30 cellular contexts compared by ENCODE assay signal in the genomic region with DNA sequence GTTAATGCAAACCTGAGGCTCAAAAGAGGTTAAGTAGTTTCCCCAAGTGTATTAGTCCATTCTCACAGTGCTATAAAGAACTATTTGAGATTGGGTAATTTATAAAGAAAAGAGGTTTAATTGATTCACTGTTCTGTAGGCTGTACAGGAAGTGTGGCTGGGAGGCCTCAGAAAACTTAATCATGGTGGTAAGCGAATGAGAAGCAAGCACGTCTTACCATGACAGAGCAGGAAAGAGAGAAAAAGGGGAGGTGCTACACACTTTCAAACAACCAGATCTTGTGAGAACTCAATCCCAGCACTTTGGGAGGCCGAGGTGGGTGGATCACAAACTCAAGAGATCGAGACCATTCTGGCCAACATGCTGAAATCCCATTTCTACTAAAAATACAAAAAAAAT. TPM values are rescaled to one million over a fixed set of nuclear protein-coding genes. Genes with fewer than 3 reads are reported as not detected.
"Had no signal": no experiment of that assay in that cellular context is flagged by ENCODE, and none has a peak within 500 bp of the region (broad histone marks: within the 10 kb centered on the region; RNA-seq: fewer than 3 reads in every experiment).

No MANE protein-coding gene starts in this region.

- H3K4me1 ChIP-seq: neural progenitor cell, parathyroid adenoma, right lobe of liver, sigmoid colon, stomach, thyroid gland, upper lobe of right lung, uterus had no signal

- H3K27me3 ChIP-seq: neural progenitor cell, ovary, right lobe of liver, stomach, thyroid gland, tibial nerve, upper lobe of right lung, uterus had no signal

- ATAC-seq: natural killer cell; right cardiac atrium; right lobe of liver; stimulated activated effector memory CD8-positive, alpha-beta T cell treated with anti-CD3 and anti-CD28 coated beads, Interleukin-12 subunit alpha, Interleukin-12 subunit beta, amount 100 ng/mL, for 72 hours; stimulated activated naive B cell treated with anti-CD40 and anti-IgM and Interleukin-4, amounts not matched to agents 10 μg/mL and 1 μg/mL and 100 μg/mL, for 72 hours; upper lobe of right lung had no signal

- H3K9me3 ChIP-seq: ovary, psoas muscle, right lobe of liver, sigmoid colon, stomach, thoracic aorta, thyroid gland, tibial nerve, upper lobe of right lung, uterus had no signal

- H3K36me3 Mint-ChIP-seq: natural killer cell; neural progenitor cell; stimulated activated effector memory CD8-positive, alpha-beta T cell treated with anti-CD3 and anti-CD28 coated beads, Interleukin-12 subunit alpha, Interleukin-12 subunit beta, amount 100 ng/mL, for 72 hours; stimulated activated naive B cell treated with anti-CD40 and anti-IgM and Interleukin-4, amounts not matched to agents 10 μg/mL and 1 μg/mL and 100 μg/mL, for 72 hours; type B pancreatic cell had no signal

- DNase-seq: natural killer cell; occipital lobe; ovary; posterior cingulate gyrus; psoas muscle; right cardiac atrium; right lobe of liver; sigmoid colon; small intestine; stimulated activated CD4-positive, alpha-beta T cell treated with anti-CD3 and anti-CD28 coated beads, Interleukin-15, amount 100 ng/mL, for 24 hours; stimulated activated CD4-positive, alpha-beta T cell treated with anti-CD3 and anti-CD28 coated beads, Interleukin-2, amount 100 ng/mL, for 24 hours; stimulated activated CD4-positive, alpha-beta T cell treated with anti-CD3 and anti-CD28 coated beads, Interleukin-2, amount 100 ng/mL, for 48 hours; stimulated activated CD4-positive, alpha-beta T cell treated with anti-CD3 and anti-CD28 coated beads, Interleukin-4, amount 100 ng/mL, for 24 hours; stimulated activated naive B cell treated with anti-CD40 and anti-IgM and Interleukin-4, amounts not matched to agents 10 μg/mL and 1 μg/mL and 100 μg/mL, for 72 hours; stimulated activated naive CD4-positive, alpha-beta T cell treated with Interleukin-2 at 50 U/mL for 16 hours; stomach; thyroid gland; upper lobe of right lung; uterus had no signal

- H3K36me3 ChIP-seq: neural progenitor cell, ovary, right lobe of liver, sigmoid colon, stomach, thoracic aorta, thyroid gland, tibial nerve, upper lobe of right lung, uterus had no signal

- H3K9me3 Mint-ChIP-seq: natural killer cell; nephron; stimulated activated effector memory CD8-positive, alpha-beta T cell treated with anti-CD3 and anti-CD28 coated beads, Interleukin-12 subunit alpha, Interleukin-12 subunit beta, amount 100 ng/mL, for 72 hours; stimulated activated naive CD8-positive, alpha-beta T cell treated with anti-CD3 and anti-CD28 coated beads, Interleukin-15, Interleukin-2, amounts not matched to agents 100 ng/mL and 50 ng/mL, for 24 hours; type B pancreatic cell had no signal

- H3K79me2 ChIP-seq: parathyroid adenoma had no signal

- H3K27ac Mint-ChIP-seq: natural killer cell; nephron; neural progenitor cell; progenitor cell of endocrine pancreas; stimulated activated effector memory CD8-positive, alpha-beta T cell treated with anti-CD3 and anti-CD28 coated beads, Interleukin-12 subunit alpha, Interleukin-12 subunit beta, amount 100 ng/mL, for 72 hours; stimulated activated naive B cell treated with anti-CD40 and anti-IgM and Interleukin-4, amounts not matched to agents 10 μg/mL and 1 μg/mL and 100 μg/mL, for 72 hours; stimulated activated naive CD8-positive, alpha-beta T cell treated with anti-CD3 and anti-CD28 coated beads, Interleukin-15, Interleukin-2, amounts not matched to agents 100 ng/mL and 50 ng/mL, for 24 hours; type B pancreatic cell had no signal

- H3K4me3 ChIP-seq: neural progenitor cell, ovary, psoas muscle, right lobe of liver, sigmoid colon, stomach, thoracic aorta, thyroid gland, tibial nerve, upper lobe of right lung, uterus had no signal

- H3K4me1 Mint-ChIP-seq: natural killer cell had no signal

- H3K27ac ChIP-seq: neural progenitor cell, ovary, parathyroid adenoma, right lobe of liver, sigmoid colon, stomach, thoracic aorta, thyroid gland, upper lobe of right lung, uterus had no signal

- H3K4me3 Mint-ChIP-seq: natural killer cell; nephron; neural progenitor cell; stimulated activated effector memory CD8-positive, alpha-beta T cell treated with anti-CD3 and anti-CD28 coated beads, Interleukin-12 subunit alpha, Interleukin-12 subunit beta, amount 100 ng/mL, for 72 hours; stimulated activated naive B cell treated with anti-CD40 and anti-IgM and Interleukin-4, amounts not matched to agents 10 μg/mL and 1 μg/mL and 100 μg/mL, for 72 hours; stimulated activated naive CD8-positive, alpha-beta T cell treated with anti-CD3 and anti-CD28 coated beads, Interleukin-15, Interleukin-2, amounts not matched to agents 100 ng/mL and 50 ng/mL, for 24 hours; type B pancreatic cell had no signal

- H3K4me2 ChIP-seq: neural progenitor cell had no signal

- H2AFZ ChIP-seq: neural progenitor cell, parathyroid adenoma had no signal

- H3K9ac ChIP-seq: neural progenitor cell, parathyroid adenoma had no signal

RNA-seq across cellular contexts. Expression of gene RXRG, which starts 38.5 kb away (rescaled TPM):
- total RNA-seq: natural killer cell, osteoblast, renal cortical epithelial cell had no signal
